Comparison of ENCODE assay signal across 34 cellular contexts in the genomic region with DNA sequence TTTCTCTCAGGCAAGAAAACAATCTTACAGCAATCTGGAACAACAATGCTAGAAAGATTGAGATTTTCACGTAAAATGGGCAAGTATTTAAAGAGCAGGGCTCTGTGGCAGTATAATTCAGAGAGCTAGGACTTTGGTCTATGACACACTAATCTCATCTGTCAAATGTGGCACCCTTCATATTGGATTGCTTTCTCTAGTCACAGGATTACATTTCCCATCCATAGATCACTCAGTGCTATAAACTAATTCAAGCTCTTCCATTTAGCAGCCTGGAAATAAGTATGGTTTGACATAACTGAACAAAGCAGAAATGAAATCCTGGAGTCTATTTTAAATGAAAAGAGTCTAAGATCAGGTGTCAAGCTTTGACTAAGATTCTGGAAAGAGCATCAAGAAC.
A peak's percentile ranks its signal among the peaks of the same experiment; 100 is the strongest.
DNase-seq lines count a peak whose midpoint lies in the region; ATAC-seq, FAIRE-seq and TF ChIP-seq lines count a peak whose summit lies in the region.
"Had no signal": no experiment of that assay in that cellular context is flagged by ENCODE, and none has a peak within 500 bp of the region (broad histone marks: within the 10 kb centered on the region; RNA-seq: fewer than 3 reads in every experiment).

No MANE protein-coding gene starts in this region.

- H4K5ac ChIP-seq in mesendoderm (ENCODE audit: low read length): no peak overlapping the region

- no peaks in the 10 kb centered on the region for H3K27me3 ChIP-seq in neural cell (ENCODE audit: insufficient read depth, low read depth, low read length)
- H3K27me3 ChIP-seq in small intestine (ENCODE audit: control insufficient read depth in 2 of 2, insufficient read depth in 2 of 2, low read length in 2 of 2): no peaks in the 10 kb centered on the region
- no peaks in the 10 kb centered on the region for H3K27me3 ChIP-seq in foreskin keratinocyte
- no peaks in the 10 kb centered on the region for H3K27me3 ChIP-seq in mesendoderm (ENCODE audit: insufficient read depth, low read length, poor library complexity)
- H3K27me3 ChIP-seq: BE2C; BLaER1; BLaER1 treated with 17β-estradiol and CSF1 and Interleukin-3, amounts not matched to agents 10 nM and 100 nM had no signal

- H2BK15ac ChIP-seq in mesendoderm (replicated peaks; ENCODE audit: low read depth): no peak overlapping the region

- H3K4me3 ChIP-seq in neural cell (ENCODE audit: low read length): no peak overlapping the region
- H3K4me3 ChIP-seq in small intestine (ENCODE audit: low read depth in 1 of 2, low read length in 2 of 2): no peak overlapping the region
- no peak overlapping the region for H3K4me3 ChIP-seq in mesendoderm (ENCODE audit: low read length)
- H3K4me3 ChIP-seq: A549; BLaER1; BLaER1 treated with 17β-estradiol and CSF1 and Interleukin-3, amounts not matched to agents 10 nM and 100 nM had no signal

- H3K4me1 ChIP-seq in small intestine (ENCODE audit: control insufficient read depth in 2 of 2, insufficient read depth in 1 of 2, low read depth in 1 of 2, low read length in 1 of 2) (peaks cover 0 to 2% of the 10 kb centered on the region in 2 donors), foreskin keratinocyte (no peaks in the 10 kb centered on the region), mesendoderm (ENCODE audit: control insufficient read depth, low read depth, low read length) (no peaks in the 10 kb centered on the region)
- H3K4me1 ChIP-seq: A549; BE2C; BLaER1; BLaER1 treated with 17β-estradiol and CSF1 and Interleukin-3, amounts not matched to agents 10 nM and 100 nM had no signal

- TF ChIP-seq EP300 in neural cell (conservative IDR thresholded peaks at IDR 0.05; ENCODE audit: poor library complexity, severe bottlenecking): peak; percentile 95

- TF ChIP-seq RAD21 in neural cell (conservative IDR thresholded peaks at IDR 0.05): peak; percentile 13

- H3K23ac ChIP-seq in mesendoderm (ENCODE audit: low read length): no peak overlapping the region

- H2BK5ac ChIP-seq in mesendoderm (ENCODE audit: low read length): no peak overlapping the region

- H3F3A ChIP-seq in neural cell (ENCODE audit: insufficient read depth, low read length, poor library complexity, severe bottlenecking): peaks cover 6% of the 10 kb centered on the region

- peak overlapping the region; percentile 13 for H3K4me2 ChIP-seq in neural cell (ENCODE audit: low read length)
- H3K4me2 ChIP-seq in mesendoderm (ENCODE audit: low read length): no peak overlapping the region
- H3K4me2 ChIP-seq: A549; BLaER1; BLaER1 treated with 17β-estradiol and CSF1 and Interleukin-3, amounts not matched to agents 10 nM and 100 nM had no signal

- no peak overlapping the region for H2AFZ ChIP-seq in neural cell (ENCODE audit: low read depth, low read length)

- peak; percentile 24 for DNase-seq in NCI-H82 (lab: John Stamatoyannopoulos, UW)
- no peak for DNase-seq in NCI-H82 treated with DMSO at 0.1 percent for 48 hours (lab: John Stamatoyannopoulos, UW; ENCODE audit: unreplicated experiment)
- DNase-seq in left colon: no peak
- DNase-seq in small intestine: peak; percentile 31
- DNase-seq in foreskin keratinocyte: no peak
- DNase-seq in mesendoderm: no peak
- DNase-seq in HK-2 (ENCODE audit: unreplicated experiment): no peak
- DNase-seq: 8988T; ACHN; AML-193; BE2C; C1 segment of cervical spinal cord; Caco-2; Calu3; CD4-positive, alpha-beta memory T cell; CD4-positive, alpha-beta T cell; CD4-positive, CD25-positive, alpha-beta regulatory T cell; CD8-positive, alpha-beta memory T cell; CD8-positive, alpha-beta T cell; COR-L47; DMS 273 treated with DMSO at 0.1 percent for 48 hours; DMS153; DMS53; DMS79; DMS79 treated with DMSO at 0.1 percent for 48 hours; DND-41; EL had no signal

- no peaks in the 10 kb centered on the region for H4K20me1 ChIP-seq in neural cell (ENCODE audit: insufficient read depth)
- H4K20me1 ChIP-seq: BLaER1; BLaER1 treated with 17β-estradiol and CSF1 and Interleukin-3, amounts not matched to agents 10 nM and 100 nM had no signal

- no peaks in the 10 kb centered on the region for H3K79me1 ChIP-seq in mesendoderm (ENCODE audit: low read length)

- TF ChIP-seq CTCF in neural cell (IDR thresholded peaks at IDR 0.05; ENCODE audit: poor library complexity, severe bottlenecking): no peak
- TF ChIP-seq CTCF in foreskin keratinocyte (conservative IDR thresholded peaks at IDR 0.05): no peak

- no peak overlapping the region for H2AK5ac ChIP-seq in mesendoderm (ENCODE audit: low read length)

- no peaks in the 10 kb centered on the region for H3K9me3 ChIP-seq in neural cell (ENCODE audit: low read length)
- H3K9me3 ChIP-seq in small intestine (ENCODE audit: control insufficient read depth, low read depth): peaks cover 2% of the 10 kb centered on the region
- H3K9me3 ChIP-seq: A549, BE2C, BLaER1, Caco-2 had no signal

- H3K27ac ChIP-seq in neural cell (ENCODE audit: low read length) (peak overlapping the region; percentile 48), small intestine (ENCODE audit: low read depth in 1 of 2, low read length in 1 of 2) (no peak overlapping the region), foreskin keratinocyte (no peak overlapping the region), mesendoderm (ENCODE audit: low read depth, low read length) (no peak overlapping the region)
- H3K27ac ChIP-seq: 22Rv1; A549; BLaER1; BLaER1 treated with 17β-estradiol and CSF1 and Interleukin-3, amounts not matched to agents 10 nM and 100 nM; C4-2B had no signal

- no peaks in the 10 kb centered on the region for H3K9me2 ChIP-seq in neural cell (ENCODE audit: insufficient read depth, low read length)

- no peak overlapping the region for H2BK120ac ChIP-seq in mesendoderm (ENCODE audit: low read depth, low read length)

- ATAC-seq in left colon (peak; percentile 83), foreskin keratinocyte (no peak)
- ATAC-seq: A549; CD8-positive, alpha-beta T cell had no signal

- H3K79me2 ChIP-seq in neural cell (replicated peaks; ENCODE audit: insufficient read depth, low read length) (no peaks in the 10 kb centered on the region), mesendoderm (ENCODE audit: control insufficient read depth, insufficient read depth, low read length) (no peaks in the 10 kb centered on the region)

- H3K36me3 ChIP-seq in neural cell (ENCODE audit: insufficient read depth, low read length) (no peaks in the 10 kb centered on the region), small intestine (ENCODE audit: control insufficient read depth in 2 of 2, insufficient read depth in 2 of 2, low read length in 2 of 2) (no peaks in the 10 kb centered on the region), mesendoderm (ENCODE audit: control insufficient read depth, insufficient read depth, low read length) (no peaks in the 10 kb centered on the region)
- H3K36me3 ChIP-seq: BE2C; BLaER1; BLaER1 treated with 17β-estradiol and CSF1 and Interleukin-3, amounts not matched to agents 10 nM and 100 nM had no signal

- no peak overlapping the region for H3K4ac ChIP-seq in mesendoderm (ENCODE audit: low read depth, low read length)

- H3K9ac ChIP-seq in neural cell (ENCODE audit: low read length): no peak overlapping the region
- no peak overlapping the region for H3K9ac ChIP-seq in mesendoderm (ENCODE audit: low read length)
- H3K9ac ChIP-seq: BLaER1; BLaER1 treated with 17β-estradiol and CSF1 and Interleukin-3, amounts not matched to agents 10 nM and 100 nM had no signal

- FAIRE-seq in small intestine (lab: Jason Lieb, UNC): no peak
- FAIRE-seq: A549, D721Med had no signal

- 56 to 68% (median 59%) methylated on average over 1 of the region's 1 CpG for WGBS in small intestine, 3 donors
- WGBS in mesendoderm (ENCODE audit: extremely low coverage, insufficient coverage, low lambda C conversion rate): no CpG with 5 or more reads among the region's 1 CpG

- intact Hi-C loops in left colon (cut with DNase I, micrococcal nuclease): no loop called here

- no peak overlapping the region for H4K8ac ChIP-seq in mesendoderm (ENCODE audit: low read depth, low read length)

- H3K18ac ChIP-seq in mesendoderm (ENCODE audit: low read length): no peak overlapping the region

- H3K56ac ChIP-seq in mesendoderm (ENCODE audit: low read length): no peak overlapping the region

TF ChIP-seq in neural cell, 6 proteins besides CTCF, POLR2A, EP300 and RAD21:
- no peak for TF ChIP-seq SMC3 (conservative IDR thresholded peaks at IDR 0.05; ENCODE audit: poor library complexity)
- TF ChIP-seq POLR2AphosphoS5 (IDR thresholded peaks at IDR 0.05): peak; percentile 62
- TF ChIP-seq, protein P1, sequence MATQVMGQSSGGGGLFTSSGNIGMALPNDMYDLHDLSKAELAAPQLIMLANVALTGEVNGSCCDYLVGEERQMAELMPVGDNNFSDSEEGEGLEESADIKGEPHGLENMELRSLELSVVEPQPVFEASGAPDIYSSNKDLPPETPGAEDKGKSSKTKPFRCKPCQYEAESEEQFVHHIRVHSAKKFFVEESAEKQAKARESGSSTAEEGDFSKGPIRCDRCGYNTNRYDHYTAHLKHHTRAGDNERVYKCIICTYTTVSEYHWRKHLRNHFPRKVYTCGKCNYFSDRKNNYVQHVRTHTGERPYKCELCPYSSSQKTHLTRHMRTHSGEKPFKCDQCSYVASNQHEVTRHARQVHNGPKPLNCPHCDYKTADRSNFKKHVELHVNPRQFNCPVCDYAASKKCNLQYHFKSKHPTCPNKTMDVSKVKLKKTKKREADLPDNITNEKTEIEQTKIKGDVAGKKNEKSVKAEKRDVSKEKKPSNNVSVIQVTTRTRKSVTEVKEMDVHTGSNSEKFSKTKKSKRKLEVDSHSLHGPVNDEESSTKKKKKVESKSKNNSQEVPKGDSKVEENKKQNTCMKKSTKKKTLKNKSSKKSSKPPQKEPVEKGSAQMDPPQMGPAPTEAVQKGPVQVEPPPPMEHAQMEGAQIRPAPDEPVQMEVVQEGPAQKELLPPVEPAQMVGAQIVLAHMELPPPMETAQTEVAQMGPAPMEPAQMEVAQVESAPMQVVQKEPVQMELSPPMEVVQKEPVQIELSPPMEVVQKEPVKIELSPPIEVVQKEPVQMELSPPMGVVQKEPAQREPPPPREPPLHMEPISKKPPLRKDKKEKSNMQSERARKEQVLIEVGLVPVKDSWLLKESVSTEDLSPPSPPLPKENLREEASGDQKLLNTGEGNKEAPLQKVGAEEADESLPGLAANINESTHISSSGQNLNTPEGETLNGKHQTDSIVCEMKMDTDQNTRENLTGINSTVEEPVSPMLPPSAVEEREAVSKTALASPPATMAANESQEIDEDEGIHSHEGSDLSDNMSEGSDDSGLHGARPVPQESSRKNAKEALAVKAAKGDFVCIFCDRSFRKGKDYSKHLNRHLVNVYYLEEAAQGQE (IDR thresholded peaks at IDR 0.05; ENCODE audit: borderline replicate concordance): no peak
- TF ChIP-seq MXI1 (conservative IDR thresholded peaks at IDR 0.05; ENCODE audit: poor library complexity, severe bottlenecking): no peak
- no peak for TF ChIP-seq EZH2 (IDR thresholded peaks at IDR 0.05; ENCODE audit: borderline replicate concordance, insufficient read depth, low read length, poor library complexity, severe bottlenecking)

Comparison
In these comparisons a context has a peak if more than half of its experiments do, and no peak if none do; other contexts are left out.
1. DNase-seq: peak in NCI-H82 (single experiment) and small intestine (single experiment); none in NCI-H82 treated with DMSO at 0.1 percent for 48 hours (single experiment), left colon (0 of 2), foreskin keratinocyte (0 of 2), mesendoderm (single experiment) and HK-2 (single experiment).